ENCODE assay signal across 8 cellular contexts in the genomic region with DNA sequence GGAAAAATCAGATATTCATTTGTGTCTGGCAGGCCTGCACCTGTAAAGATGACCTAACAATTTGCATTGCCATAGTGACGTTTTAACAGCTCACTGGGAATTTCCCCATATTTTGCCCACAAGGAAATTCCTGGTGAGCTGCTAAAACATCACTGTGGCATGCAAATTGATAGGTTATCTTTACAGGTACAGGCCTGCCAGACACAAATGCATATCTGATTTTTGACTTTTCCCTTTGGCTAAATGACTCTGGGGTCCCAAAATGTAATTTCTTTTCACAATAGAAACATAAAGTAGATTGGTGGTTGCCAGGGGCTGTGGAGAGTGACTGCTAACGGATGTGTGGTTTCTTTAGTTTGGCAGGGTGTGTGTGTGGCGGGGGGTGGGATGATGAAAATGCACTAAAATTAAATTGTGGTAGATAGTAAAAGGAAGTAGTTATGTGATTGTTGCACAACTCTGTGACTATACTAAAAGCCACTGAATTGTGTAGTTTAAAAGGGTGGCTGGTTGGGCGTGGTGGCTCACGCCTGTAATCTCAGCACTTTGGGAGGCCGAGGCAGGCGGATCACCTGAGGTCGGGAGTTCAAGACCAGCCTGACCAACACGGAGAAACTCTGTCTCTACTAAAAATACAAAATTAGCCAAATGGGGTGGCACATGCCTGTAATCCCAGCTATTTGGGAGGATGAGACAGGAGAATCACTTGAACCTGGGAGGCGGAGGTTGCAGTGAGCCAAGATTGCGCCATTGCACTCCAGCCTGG. TPM values are rescaled to one million over a fixed set of nuclear protein-coding genes. Genes with fewer than 3 reads are reported as not detected.
DNase-seq lines count a peak whose midpoint lies in the region; ATAC-seq, FAIRE-seq and TF ChIP-seq lines count a peak whose summit lies in the region.

No MANE protein-coding gene starts in this region.

- FAIRE-seq in HTR-8/SVneo (lab: Jason Lieb, UNC): no peak

- peaks cover 15 to 43% of the 10 kb centered on the region in 2 donors for H3K4me1 Mint-ChIP-seq in stimulated activated naive B cell treated with anti-CD40 and anti-IgM and Interleukin-4, amounts not matched to agents 10 μg/mL and 1 μg/mL and 100 μg/mL, for 72 hours

- no peak overlapping the region for H3K4me3 ChIP-seq in fibroblast of villous mesenchyme (ENCODE audit: low read depth, low read length)

- TF ChIP-seq CTCF in fibroblast of villous mesenchyme (IDR thresholded peaks at IDR 0.05; ENCODE audit: insufficient read depth, low read depth, low read length): no peak

- DNase-seq in GF-D8 (lab: John Stamatoyannopoulos, UW): peak; percentile 100
- peak; percentile 69 for DNase-seq in M059J (ENCODE audit: low read depth)
- peak; percentile 4 to 59 for DNase-seq in activated CD4-positive, alpha-beta T cell treated with anti-CD3 and anti-CD28 coated beads, Interleukin-2, amount 50 U/mL, for 24 hours (ENCODE audit: low read depth in 1 of 2, low spot score in 1 of 2)
- peak; percentile 43 for DNase-seq in fibroblast of villous mesenchyme (ENCODE audit: low read depth)
- peak; percentile 65 for DNase-seq in stimulated activated naive B cell treated with anti-CD40 and anti-IgM and Interleukin-4, amounts not matched to agents 10 μg/mL and 1 μg/mL and 100 μg/mL, for 72 hours
- no peak for DNase-seq in GM03348 (ENCODE audit: low spot score)
- no peak for DNase-seq in HTR-8/SVneo (ENCODE audit: insufficient read length, low spot score)

- H3K27me3 Mint-ChIP-seq in stimulated activated naive B cell treated with anti-CD40 and anti-IgM and Interleukin-4, amounts not matched to agents 10 μg/mL and 1 μg/mL and 100 μg/mL, for 72 hours: no peaks in the 10 kb centered on the region

- H3K9me3 Mint-ChIP-seq in stimulated activated naive B cell treated with anti-CD40 and anti-IgM and Interleukin-4, amounts not matched to agents 10 μg/mL and 1 μg/mL and 100 μg/mL, for 72 hours: no peaks in the 10 kb centered on the region

- H3K27ac Mint-ChIP-seq in stimulated activated naive B cell treated with anti-CD40 and anti-IgM and Interleukin-4, amounts not matched to agents 10 μg/mL and 1 μg/mL and 100 μg/mL, for 72 hours: peak overlapping the region; percentile 92

- peaks cover 2 to 5% of the 10 kb centered on the region in 2 donors for H3K36me3 Mint-ChIP-seq in stimulated activated naive B cell treated with anti-CD40 and anti-IgM and Interleukin-4, amounts not matched to agents 10 μg/mL and 1 μg/mL and 100 μg/mL, for 72 hours

- peak; percentile 64 for ATAC-seq in GM21786 (IDR thresholded peaks at IDR 0.05; ENCODE audit: unreplicated experiment)
- ATAC-seq in stimulated activated naive B cell treated with anti-CD40 and anti-IgM and Interleukin-4, amounts not matched to agents 10 μg/mL and 1 μg/mL and 100 μg/mL, for 72 hours (replicated peaks): peak; percentile 90 to 94

- peak overlapping the region; percentile 8 to 12 for H3K4me3 Mint-ChIP-seq in stimulated activated naive B cell treated with anti-CD40 and anti-IgM and Interleukin-4, amounts not matched to agents 10 μg/mL and 1 μg/mL and 100 μg/mL, for 72 hours

RNA-seq across cellular contexts. Expression of gene FEZ1, which starts 18.5 kb away (rescaled TPM):
- 1.2 and 1.6 TPM in 2 replicates for total RNA-seq in M059J (2014; rRNA removed; shearing (Covaris generic))
- 39.6 and 40.6 TPM in 2 replicates for total RNA-seq in fibroblast of villous mesenchyme

RNA-seq across cellular contexts. Expression of gene EI24, which starts 54.8 kb away (rescaled TPM):
- 108 and 118 TPM in 2 replicates for total RNA-seq in M059J (2014; rRNA removed; shearing (Covaris generic))
- total RNA-seq in fibroblast of villous mesenchyme: 69.3 and 111 TPM in 2 replicates

Comparison
In these comparisons a context has a peak if more than half of its experiments do, and no peak if none do; other contexts are left out.
1. DNase-seq: peak in GF-D8 (single experiment), M059J (single experiment), activated CD4-positive, alpha-beta T cell treated with anti-CD3 and anti-CD28 coated beads, Interleukin-2, amount 50 U/mL, for 24 hours (2 of 2), fibroblast of villous mesenchyme (single experiment) and stimulated activated naive B cell treated with anti-CD40 and anti-IgM and Interleukin-4, amounts not matched to agents 10 μg/mL and 1 μg/mL and 100 μg/mL, for 72 hours (single experiment); none in GM03348 (single experiment) and HTR-8/SVneo (single experiment).
2. RNA of gene FEZ1, which starts 18.5 kb away (total RNA-seq): 39.6 to 40.6 TPM in fibroblast of villous mesenchyme; 1.2 to 1.6 TPM in M059J; every median in the first group is over 10 times any median in the second.